ENCODE assay signal across 21 cellular contexts in genomic region chr17:2876467-2876866, GRCh38.
"Had no signal": no experiment of that assay in that cellular context is flagged by ENCODE, and none has a peak within 500 bp of the region (broad histone marks: within the 10 kb centered on the region; RNA-seq: fewer than 3 reads in every experiment).

No MANE protein-coding gene starts in this region.

- H3K27me3 ChIP-seq: esophagus muscularis mucosa, neutrophil, right atrium auricular region, sigmoid colon, suprapubic skin, thyroid gland, upper lobe of left lung, uterus had no signal

- H3K36me3 ChIP-seq: esophagus muscularis mucosa, gastrocnemius medialis, left ventricle myocardium inferior, lower lobe of right lung, right atrium auricular region, sigmoid colon, suprapubic skin, thyroid gland, upper lobe of left lung, uterus had no signal

- DNase-seq: effector CD8-positive, alpha-beta T cell; gastrocnemius medialis; left cardiac atrium; left ventricle myocardium inferior; lower lobe of right lung; naive B cell; posterior cingulate gyrus; sigmoid colon; stimulated activated naive CD4-positive, alpha-beta T cell treated with Interleukin-2 at 50 U/mL for 16 hours; thyroid gland; upper lobe of left lung; uterus had no signal

- H3K27me3 Mint-ChIP-seq: memory B cell, naive B cell had no signal

- H3K27ac Mint-ChIP-seq: memory B cell, naive B cell had no signal

- H3K9me3 Mint-ChIP-seq: memory B cell had no signal

- H3K36me3 Mint-ChIP-seq: naive B cell had no signal

- H3K4me1 ChIP-seq: gastrocnemius medialis, lower lobe of right lung, right atrium auricular region, sigmoid colon, suprapubic skin, upper lobe of left lung, uterus had no signal

- H3K4me3 ChIP-seq: coronary artery, esophagus muscularis mucosa, gastrocnemius medialis, left ventricle myocardium inferior, lower lobe of right lung, right atrium auricular region, sigmoid colon, skin epidermis, suprapubic skin, thyroid gland, upper lobe of left lung, uterus had no signal

- H3K9me3 ChIP-seq: esophagus muscularis mucosa, gastrocnemius medialis, left ventricle myocardium inferior, lower lobe of right lung, neutrophil, right atrium auricular region, sigmoid colon, suprapubic skin, thyroid gland, upper lobe of left lung, uterus had no signal

- ATAC-seq: gastrocnemius medialis, left cardiac atrium, lower lobe of right lung had no signal

- FAIRE-seq: keratinocyte had no signal

- H3K27ac ChIP-seq: coronary artery, epithelial cell of prostate, esophagus muscularis mucosa, gastrocnemius medialis, left ventricle myocardium inferior, lower lobe of right lung, neutrophil, right atrium auricular region, sigmoid colon, skin epidermis, suprapubic skin, thyroid gland, upper lobe of left lung, uterus had no signal

- H3K4me3 Mint-ChIP-seq: memory B cell, naive B cell had no signal
